In the genomic region with DNA sequence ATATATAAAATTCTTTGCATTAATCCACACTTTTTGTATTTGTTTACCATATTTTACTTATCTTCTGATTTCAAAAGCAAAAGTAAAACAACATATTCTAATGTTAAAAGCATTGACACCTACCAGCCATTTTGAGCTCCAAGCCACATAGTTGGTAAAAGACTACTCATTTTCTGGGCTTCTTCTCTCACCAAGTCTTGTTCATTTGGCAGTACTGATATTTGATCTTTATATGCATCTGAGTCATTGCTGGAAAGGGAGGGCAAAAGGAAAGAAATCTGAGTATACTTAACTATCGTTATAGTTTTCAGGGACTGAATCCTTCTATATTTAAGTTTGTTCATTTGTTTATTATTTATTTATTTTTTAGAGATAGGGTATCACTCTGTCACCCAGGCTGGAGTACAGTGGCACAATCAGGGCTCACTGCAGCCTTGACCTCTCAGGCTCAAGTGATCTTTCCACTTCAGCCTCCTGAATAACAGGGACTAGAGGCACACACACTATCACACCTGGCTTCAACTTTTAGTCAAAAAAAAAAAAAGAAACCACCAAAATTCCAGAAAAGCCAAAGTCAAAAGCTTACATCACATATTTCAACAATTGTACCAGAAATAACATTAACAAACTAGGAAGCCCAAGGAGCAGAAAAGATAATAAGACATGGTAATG, we compare ENCODE assay signal across 17 cellular contexts.
DNase-seq lines count a peak whose midpoint lies in the region; TF ChIP-seq lines count a peak whose summit lies in the region.
"Had no signal": no experiment of that assay in that cellular context is flagged by ENCODE, and none has a peak within 500 bp of the region (broad histone marks: within the 10 kb centered on the region; RNA-seq: fewer than 3 reads in every experiment).

No MANE protein-coding gene starts in this region.

- no peak overlapping the region for H3K4me3 Mint-ChIP-seq in activated CD4-positive, alpha-beta memory T cell treated with anti-CD3 and anti-CD28 coated beads, Interleukin-2, amount 10 ng/mL, durations not matched to agents 7 days and 5 days
- H3K4me3 Mint-ChIP-seq: stimulated activated naive CD8-positive, alpha-beta T cell treated with anti-CD3 and anti-CD28 coated beads, Interleukin-15, amount 100 ng/mL, for 72 hours had no signal

- CTCF ChIA-PET in activated CD4-positive, alpha-beta memory T cell treated with anti-CD3 and anti-CD28 coated beads, Interleukin-2, amount 10 ng/mL, durations not matched to agents 7 days and 5 days (lab: Charles Lee) = interaction anchor here (0.8 to 1.0 kb wide), 2 partner anchors 30 to 135 kb away, joined by 3 read pairs; no protein-coding TSS in a partner anchor

- no peaks in the 10 kb centered on the region for H3K9me3 Mint-ChIP-seq in activated CD4-positive, alpha-beta memory T cell treated with anti-CD3 and anti-CD28 coated beads, Interleukin-2, amount 10 ng/mL, durations not matched to agents 7 days and 5 days
- H3K9me3 Mint-ChIP-seq: stimulated activated naive CD8-positive, alpha-beta T cell treated with anti-CD3 and anti-CD28 coated beads, Interleukin-15, amount 100 ng/mL, for 72 hours had no signal

- H3K4me1 ChIP-seq in adrenal gland (replicated peaks in 1 of 2) = peaks cover 6 to 9% of the 10 kb centered on the region in 2 donors
- H3K4me1 ChIP-seq: prostate gland, uterus had no signal

- POLR2A ChIA-PET in activated CD4-positive, alpha-beta memory T cell treated with anti-CD3 and anti-CD28 coated beads, Interleukin-2, amount 10 ng/mL, durations not matched to agents 7 days and 5 days (lab: Charles Lee) = interaction anchor here (1.0 kb wide), 1 partner anchor 12 kb away, joined by 3 read pairs; no protein-coding TSS in a partner anchor

- no peaks in the 10 kb centered on the region for H3K27me3 Mint-ChIP-seq in activated CD4-positive, alpha-beta memory T cell treated with anti-CD3 and anti-CD28 coated beads, Interleukin-2, amount 10 ng/mL, durations not matched to agents 7 days and 5 days
- H3K27me3 Mint-ChIP-seq: stimulated activated naive CD8-positive, alpha-beta T cell treated with anti-CD3 and anti-CD28 coated beads, Interleukin-15, amount 100 ng/mL, for 72 hours had no signal

- no peaks in the 10 kb centered on the region for H3K27me3 ChIP-seq in WERI-Rb-1 (ENCODE audit: insufficient read depth, low read depth, severe bottlenecking)
- no peaks in the 10 kb centered on the region for H3K27me3 ChIP-seq in adrenal gland
- H3K27me3 ChIP-seq: uterus had no signal

- H3K36me3 ChIP-seq in WERI-Rb-1 (peaks cover 95% of the 10 kb centered on the region), adrenal gland (replicated peaks in 1 of 2) (peaks cover 0 to 78% of the 10 kb centered on the region in 2 donors)
- H3K36me3 ChIP-seq: prostate gland, uterus had no signal

- no peak overlapping the region for H3K27ac ChIP-seq in WERI-Rb-1
- peak overlapping the region in 2 of 5 donors; percentile 20 to 24 for H3K27ac ChIP-seq in adrenal gland
- H3K27ac ChIP-seq: C4-2B, epithelial cell of prostate, prostate gland, uterus had no signal

- TF ChIP-seq CTCF in AG10803 (conservative IDR thresholded peaks at IDR 0.05; ENCODE audit: low read length) = no peak
- TF ChIP-seq CTCF in astrocyte of the spinal cord (IDR thresholded peaks at IDR 0.05; ENCODE audit: low read depth, low read length) = no peak
- no peak for TF ChIP-seq CTCF in WERI-Rb-1 (IDR thresholded peaks at IDR 0.05; ENCODE audit: low read depth, low read length)
- TF ChIP-seq CTCF in adrenal gland (IDR thresholded peaks at IDR 0.05) = no peak

- peak; percentile 22 for DNase-seq in AG10803 (ENCODE audit: low read depth)
- peak; percentile 71 for DNase-seq in HT1080 (ENCODE audit: low read depth)
- DNase-seq in astrocyte of the spinal cord (ENCODE audit: low read depth, low spot score) = peak; percentile 73
- peak; percentile 17 for DNase-seq in kidney tubule cell (ENCODE audit: low spot score)
- DNase-seq in NOMO-1 (lab: John Stamatoyannopoulos, UW; ENCODE audit: unreplicated experiment in 2 of 2) = no peak
- no peak for DNase-seq in WERI-Rb-1
- DNase-seq in activated CD4-positive, alpha-beta memory T cell treated with anti-CD3 and anti-CD28 coated beads, Interleukin-2, amount 10 ng/mL, durations not matched to agents 7 days and 5 days = no peak
- DNase-seq in adrenal gland = no peak
- DNase-seq: activated naive CD4-positive, alpha-beta T cell treated with anti-CD3 and anti-CD28 coated beads, Interleukin-2, amount 50 U/mL, for 16 hours; KBM-7; NCI-H1417; NCI-H446 treated with DMSO at 0.1 percent for 48 hours; stimulated activated naive CD8-positive, alpha-beta T cell treated with anti-CD3 and anti-CD28 coated beads, Interleukin-15, amount 100 ng/mL, for 72 hours; uterus had no signal

- intact Hi-C loops in adrenal gland (cut with DNase I) = no loop called here

- H3K4me3 ChIP-seq in AG10803 (ENCODE audit: low read length) = no peak overlapping the region
- H3K4me3 ChIP-seq in astrocyte of the spinal cord (ENCODE audit: low read depth, low read length) = no peak overlapping the region
- H3K4me3 ChIP-seq in WERI-Rb-1 (ENCODE audit: low read depth, low read length) = no peak overlapping the region
- no peak overlapping the region for H3K4me3 ChIP-seq in adrenal gland
- H3K4me3 ChIP-seq: prostate gland, uterus had no signal

- no peak overlapping the region for H3K27ac Mint-ChIP-seq in activated CD4-positive, alpha-beta memory T cell treated with anti-CD3 and anti-CD28 coated beads, Interleukin-2, amount 10 ng/mL, durations not matched to agents 7 days and 5 days
- H3K27ac Mint-ChIP-seq: stimulated activated naive CD8-positive, alpha-beta T cell treated with anti-CD3 and anti-CD28 coated beads, Interleukin-15, amount 100 ng/mL, for 72 hours had no signal

- TF ChIP-seq POLR2A in adrenal gland (IDR thresholded peaks at IDR 0.05) = no peak

- H3K36me3 Mint-ChIP-seq in activated CD4-positive, alpha-beta memory T cell treated with anti-CD3 and anti-CD28 coated beads, Interleukin-2, amount 10 ng/mL, durations not matched to agents 7 days and 5 days (ENCODE audit: low read depth) = peaks cover 52% of the 10 kb centered on the region

- no peaks in the 10 kb centered on the region for H3K9me3 ChIP-seq in WERI-Rb-1 (ENCODE audit: severe bottlenecking)
- H3K9me3 ChIP-seq in adrenal gland (replicated peaks in 1 of 3) = no peaks in the 10 kb centered on the region
- H3K9me3 ChIP-seq: prostate gland, uterus had no signal

- 50 to 55% (median 51%) methylated on average over 1 of the region's 1 CpG for WGBS in adrenal gland, 4 donors

- in situ Hi-C loops in astrocyte of the spinal cord (cut with HindIII; ENCODE audit: low sequenced_read_pairs) = no loop called here

- H3K4me1 Mint-ChIP-seq in activated CD4-positive, alpha-beta memory T cell treated with anti-CD3 and anti-CD28 coated beads, Interleukin-2, amount 10 ng/mL, durations not matched to agents 7 days and 5 days = peaks cover 3% of the 10 kb centered on the region
- H3K4me1 Mint-ChIP-seq: stimulated activated naive CD8-positive, alpha-beta T cell treated with anti-CD3 and anti-CD28 coated beads, Interleukin-15, amount 100 ng/mL, for 72 hours had no signal

Comparison
In these comparisons a context has a peak if more than half of its experiments do, and no peak if none do; other contexts are left out.
1. DNase-seq: peak in AG10803 (single experiment), HT1080 (single experiment), astrocyte of the spinal cord (single experiment) and kidney tubule cell (single experiment); none in NOMO-1 (0 of 2), WERI-Rb-1 (single experiment), activated CD4-positive, alpha-beta memory T cell treated with anti-CD3 and anti-CD28 coated beads, Interleukin-2, amount 10 ng/mL, durations not matched to agents 7 days and 5 days (single experiment) and adrenal gland (0 of 7).